1 cellular context compared by ENCODE assay signal in the genomic region with DNA sequence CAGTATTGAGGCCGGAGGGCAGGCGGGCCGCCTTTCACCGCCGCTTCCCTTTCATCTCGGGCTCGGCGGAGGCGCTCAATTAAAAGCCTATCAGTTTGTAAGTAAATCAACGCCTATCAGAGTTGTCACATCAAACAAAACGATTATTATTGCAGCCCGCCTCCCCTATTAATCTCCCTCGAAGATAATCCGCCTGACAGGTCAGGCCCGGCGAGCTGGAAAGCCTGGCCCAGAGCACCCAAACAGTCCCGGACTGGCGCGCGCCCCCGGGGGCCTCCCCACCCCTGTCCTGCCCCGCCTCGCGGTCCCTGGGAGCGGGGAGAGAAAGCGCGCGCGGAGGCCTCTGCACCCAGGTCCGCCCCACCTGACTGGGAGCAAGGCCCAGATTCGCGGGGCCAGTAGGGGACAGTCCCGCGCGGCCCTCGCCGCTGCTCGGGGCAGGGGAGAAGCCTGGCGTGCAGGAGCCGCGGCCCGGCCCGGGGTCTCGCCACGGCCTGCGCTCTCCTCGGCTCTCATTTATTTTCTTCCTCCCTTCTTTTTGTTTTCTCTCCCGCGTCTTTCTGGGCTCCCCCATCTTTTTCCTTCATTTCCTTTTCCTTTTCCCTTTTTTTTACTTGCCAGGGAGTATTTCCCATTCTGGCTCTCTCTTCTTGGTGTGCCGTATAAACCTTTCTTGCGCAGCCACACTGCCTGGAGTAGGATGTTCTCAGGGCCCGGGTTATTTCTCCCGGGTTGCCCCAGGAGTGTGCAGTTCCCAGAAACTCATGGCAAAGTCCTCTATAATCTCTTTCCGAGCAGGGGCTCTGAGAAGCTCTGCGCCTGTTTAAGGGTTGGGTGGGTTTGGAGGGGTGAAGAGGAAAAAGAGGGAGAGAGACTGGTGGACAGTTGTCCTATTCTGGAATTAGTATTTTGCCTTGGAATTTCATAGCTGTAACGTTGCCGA.
TF ChIP-seq lines count a peak whose summit lies in the region.

No MANE protein-coding gene starts in this region.

TF ChIP-seq in HepG2, 621 proteins besides CTCF, POLR2A, EP300 and RAD21 (continued from another document and continues in another):
- TF ChIP-seq SRSF9 (IDR thresholded peaks at IDR 0.05; ENCODE audit: borderline replicate concordance, insufficient read depth, low read depth, low read length, poor library complexity, severe bottlenecking) (no peak), FOSL2 (CRISPR knock-in tag; IDR thresholded peaks at IDR 0.05) (peak; percentile 18), MTA3 (CRISPR knock-in tag; IDR thresholded peaks at IDR 0.05) (no peak), NFRKB (IDR thresholded peaks at IDR 0.05) (no peak), WIZ (CRISPR knock-in tag; IDR thresholded peaks at IDR 0.05) (no peak), ELF3 (CRISPR knock-in tag; IDR thresholded peaks at IDR 0.05) (no peak; the same call in 1 of the 2 replicates), CEBPB (IDR thresholded peaks at IDR 0.05; ENCODE audit: borderline replicate concordance, low read depth, low read length) (no peak), RBAK (CRISPR knock-in tag; IDR thresholded peaks at IDR 0.05) (no peak), DR1 (CRISPR knock-in tag; IDR thresholded peaks at IDR 0.05) (no peak), POLR2G (IDR thresholded peaks at IDR 0.05; ENCODE audit: low read depth, low read length) (peak; percentile 59), NFKB2 (CRISPR knock-in tag; IDR thresholded peaks at IDR 0.05; ENCODE audit: borderline replicate concordance) (peak; percentile 75), STAT5B (CRISPR knock-in tag; IDR thresholded peaks at IDR 0.05) (no peak), ZNF446 (CRISPR knock-in tag; IDR thresholded peaks at IDR 0.05) (no peak), ZNF101 (CRISPR knock-in tag; IDR thresholded peaks at IDR 0.05; ENCODE audit: borderline replicate concordance, low read depth) (no peak), KDM5A (IDR thresholded peaks at IDR 0.05; ENCODE audit: borderline replicate concordance, low read length) (no peak), ZNF432 (CRISPR knock-in tag; IDR thresholded peaks at IDR 0.05; ENCODE audit: borderline replicate concordance) (no peak), ZFP41 (CRISPR knock-in tag; IDR thresholded peaks at IDR 0.05; ENCODE audit: borderline replicate concordance) (no peak), ZNF10 (CRISPR knock-in tag; IDR thresholded peaks at IDR 0.05; ENCODE audit: borderline replicate concordance, low read depth) (no peak), ZNF552 (CRISPR knock-in tag; IDR thresholded peaks at IDR 0.05; ENCODE audit: borderline replicate concordance) (no peak), ZBTB8A (CRISPR knock-in tag; IDR thresholded peaks at IDR 0.05; ENCODE audit: borderline replicate concordance, low read depth) (no peak), ATF1 (CRISPR knock-in tag; IDR thresholded peaks at IDR 0.05) (peak; percentile 47; the same call in 1 of the 2 replicates), MAF1 (CRISPR knock-in tag; IDR thresholded peaks at IDR 0.05; ENCODE audit: borderline replicate concordance) (peak; percentile 80; the same call in 1 of the 2 replicates), ZSCAN25 (CRISPR knock-in tag; IDR thresholded peaks at IDR 0.05) (peak; percentile 79), TBP (CRISPR knock-in tag; IDR thresholded peaks at IDR 0.05) (no peak), ZNF136 (CRISPR knock-in tag; IDR thresholded peaks at IDR 0.05; ENCODE audit: low read depth) (no peak), TSC22D2 (CRISPR knock-in tag; IDR thresholded peaks at IDR 0.05; ENCODE audit: borderline replicate concordance) (no peak), ZNF703 (CRISPR knock-in tag; IDR thresholded peaks at IDR 0.05; ENCODE audit: borderline replicate concordance) (peak; percentile 87), ZNF615 (CRISPR knock-in tag; IDR thresholded peaks at IDR 0.05; ENCODE audit: borderline replicate concordance) (no peak), NCOR1 (IDR thresholded peaks at IDR 0.05; ENCODE audit: borderline replicate concordance, low read length) (peak; percentile 73; the same call in 1 of the 2 replicates), ZEB1 (IDR thresholded peaks at IDR 0.05; ENCODE audit: insufficient replicate concordance, low read depth) (no peak), EEA1 (CRISPR knock-in tag; IDR thresholded peaks at IDR 0.05; ENCODE audit: borderline replicate concordance) (no peak), JUNB (CRISPR knock-in tag; IDR thresholded peaks at IDR 0.05; ENCODE audit: borderline replicate concordance) (peak; percentile 6; the same call in 1 of the 2 replicates)
- TF ChIP-seq, protein P1, sequence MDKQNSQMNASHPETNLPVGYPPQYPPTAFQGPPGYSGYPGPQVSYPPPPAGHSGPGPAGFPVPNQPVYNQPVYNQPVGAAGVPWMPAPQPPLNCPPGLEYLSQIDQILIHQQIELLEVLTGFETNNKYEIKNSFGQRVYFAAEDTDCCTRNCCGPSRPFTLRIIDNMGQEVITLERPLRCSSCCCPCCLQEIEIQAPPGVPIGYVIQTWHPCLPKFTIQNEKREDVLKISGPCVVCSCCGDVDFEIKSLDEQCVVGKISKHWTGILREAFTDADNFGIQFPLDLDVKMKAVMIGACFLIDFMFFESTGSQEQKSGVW (CRISPR knock-in tag; IDR thresholded peaks at IDR 0.05; ENCODE audit: borderline replicate concordance), result no peak
- TF ChIP-seq, protein P2, sequence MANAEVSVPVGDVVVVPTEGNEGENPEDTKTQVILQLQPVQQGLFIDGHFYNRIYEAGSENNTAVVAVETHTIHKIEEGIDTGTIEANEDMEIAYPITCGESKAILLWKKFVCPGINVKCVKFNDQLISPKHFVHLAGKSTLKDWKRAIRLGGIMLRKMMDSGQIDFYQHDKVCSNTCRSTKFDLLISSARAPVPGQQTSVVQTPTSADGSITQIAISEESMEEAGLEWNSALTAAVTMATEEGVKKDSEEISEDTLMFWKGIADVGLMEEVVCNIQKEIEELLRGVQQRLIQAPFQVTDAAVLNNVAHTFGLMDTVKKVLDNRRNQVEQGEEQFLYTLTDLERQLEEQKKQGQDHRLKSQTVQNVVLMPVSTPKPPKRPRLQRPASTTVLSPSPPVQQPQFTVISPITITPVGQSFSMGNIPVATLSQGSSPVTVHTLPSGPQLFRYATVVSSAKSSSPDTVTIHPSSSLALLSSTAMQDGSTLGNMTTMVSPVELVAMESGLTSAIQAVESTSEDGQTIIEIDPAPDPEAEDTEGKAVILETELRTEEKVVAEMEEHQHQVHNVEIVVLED (CRISPR knock-in tag; IDR thresholded peaks at IDR 0.05; ENCODE audit: borderline replicate concordance), result no peak
- TF ChIP-seq, protein P3, sequence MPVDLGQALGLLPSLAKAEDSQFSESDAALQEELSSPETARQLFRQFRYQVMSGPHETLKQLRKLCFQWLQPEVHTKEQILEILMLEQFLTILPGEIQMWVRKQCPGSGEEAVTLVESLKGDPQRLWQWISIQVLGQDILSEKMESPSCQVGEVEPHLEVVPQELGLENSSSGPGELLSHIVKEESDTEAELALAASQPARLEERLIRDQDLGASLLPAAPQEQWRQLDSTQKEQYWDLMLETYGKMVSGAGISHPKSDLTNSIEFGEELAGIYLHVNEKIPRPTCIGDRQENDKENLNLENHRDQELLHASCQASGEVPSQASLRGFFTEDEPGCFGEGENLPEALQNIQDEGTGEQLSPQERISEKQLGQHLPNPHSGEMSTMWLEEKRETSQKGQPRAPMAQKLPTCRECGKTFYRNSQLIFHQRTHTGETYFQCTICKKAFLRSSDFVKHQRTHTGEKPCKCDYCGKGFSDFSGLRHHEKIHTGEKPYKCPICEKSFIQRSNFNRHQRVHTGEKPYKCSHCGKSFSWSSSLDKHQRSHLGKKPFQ (CRISPR knock-in tag; IDR thresholded peaks at IDR 0.05; ENCODE audit: insufficient replicate concordance), result no peak
- TF ChIP-seq, protein P4, sequence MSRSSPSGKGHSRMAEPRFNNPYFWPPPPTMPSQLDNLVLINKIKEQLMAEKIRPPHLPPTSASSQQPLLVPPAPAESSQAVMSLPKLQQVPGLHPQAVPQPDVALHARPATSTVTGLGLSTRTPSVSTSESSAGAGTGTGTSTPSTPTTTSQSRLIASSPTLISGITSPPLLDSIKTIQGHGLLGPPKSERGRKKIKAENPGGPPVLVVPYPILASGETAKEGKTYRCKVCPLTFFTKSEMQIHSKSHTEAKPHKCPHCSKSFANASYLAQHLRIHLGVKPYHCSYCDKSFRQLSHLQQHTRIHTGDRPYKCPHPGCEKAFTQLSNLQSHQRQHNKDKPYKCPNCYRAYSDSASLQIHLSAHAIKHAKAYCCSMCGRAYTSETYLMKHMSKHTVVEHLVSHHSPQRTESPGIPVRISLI (CRISPR knock-in tag; IDR thresholded peaks at IDR 0.05; ENCODE audit: borderline replicate concordance), result peak; percentile 48; the same call in 1 of the 2 replicates
- TF ChIP-seq, protein P5, sequence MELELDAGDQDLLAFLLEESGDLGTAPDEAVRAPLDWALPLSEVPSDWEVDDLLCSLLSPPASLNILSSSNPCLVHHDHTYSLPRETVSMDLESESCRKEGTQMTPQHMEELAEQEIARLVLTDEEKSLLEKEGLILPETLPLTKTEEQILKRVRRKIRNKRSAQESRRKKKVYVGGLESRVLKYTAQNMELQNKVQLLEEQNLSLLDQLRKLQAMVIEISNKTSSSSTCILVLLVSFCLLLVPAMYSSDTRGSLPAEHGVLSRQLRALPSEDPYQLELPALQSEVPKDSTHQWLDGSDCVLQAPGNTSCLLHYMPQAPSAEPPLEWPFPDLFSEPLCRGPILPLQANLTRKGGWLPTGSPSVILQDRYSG (CRISPR knock-in tag; IDR thresholded peaks at IDR 0.05), result no peak
- TF ChIP-seq, protein P6, sequence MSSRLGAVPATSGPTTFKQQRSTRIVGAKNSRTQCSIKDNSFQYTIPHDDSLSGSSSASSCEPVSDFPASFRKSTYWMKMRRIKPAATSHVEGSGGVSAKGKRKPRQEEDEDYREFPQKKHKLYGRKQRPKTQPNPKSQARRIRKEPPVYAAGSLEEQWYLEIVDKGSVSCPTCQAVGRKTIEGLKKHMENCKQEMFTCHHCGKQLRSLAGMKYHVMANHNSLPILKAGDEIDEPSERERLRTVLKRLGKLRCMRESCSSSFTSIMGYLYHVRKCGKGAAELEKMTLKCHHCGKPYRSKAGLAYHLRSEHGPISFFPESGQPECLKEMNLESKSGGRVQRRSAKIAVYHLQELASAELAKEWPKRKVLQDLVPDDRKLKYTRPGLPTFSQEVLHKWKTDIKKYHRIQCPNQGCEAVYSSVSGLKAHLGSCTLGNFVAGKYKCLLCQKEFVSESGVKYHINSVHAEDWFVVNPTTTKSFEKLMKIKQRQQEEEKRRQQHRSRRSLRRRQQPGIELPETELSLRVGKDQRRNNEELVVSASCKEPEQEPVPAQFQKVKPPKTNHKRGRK (CRISPR knock-in tag; IDR thresholded peaks at IDR 0.05), result no peak
- TF ChIP-seq, protein P7, sequence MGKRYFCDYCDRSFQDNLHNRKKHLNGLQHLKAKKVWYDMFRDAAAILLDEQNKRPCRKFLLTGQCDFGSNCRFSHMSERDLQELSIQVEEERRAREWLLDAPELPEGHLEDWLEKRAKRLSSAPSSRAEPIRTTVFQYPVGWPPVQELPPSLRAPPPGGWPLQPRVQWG (CRISPR knock-in tag; IDR thresholded peaks at IDR 0.05; ENCODE audit: borderline replicate concordance, low read depth), result no peak
- TF ChIP-seq, protein P8, sequence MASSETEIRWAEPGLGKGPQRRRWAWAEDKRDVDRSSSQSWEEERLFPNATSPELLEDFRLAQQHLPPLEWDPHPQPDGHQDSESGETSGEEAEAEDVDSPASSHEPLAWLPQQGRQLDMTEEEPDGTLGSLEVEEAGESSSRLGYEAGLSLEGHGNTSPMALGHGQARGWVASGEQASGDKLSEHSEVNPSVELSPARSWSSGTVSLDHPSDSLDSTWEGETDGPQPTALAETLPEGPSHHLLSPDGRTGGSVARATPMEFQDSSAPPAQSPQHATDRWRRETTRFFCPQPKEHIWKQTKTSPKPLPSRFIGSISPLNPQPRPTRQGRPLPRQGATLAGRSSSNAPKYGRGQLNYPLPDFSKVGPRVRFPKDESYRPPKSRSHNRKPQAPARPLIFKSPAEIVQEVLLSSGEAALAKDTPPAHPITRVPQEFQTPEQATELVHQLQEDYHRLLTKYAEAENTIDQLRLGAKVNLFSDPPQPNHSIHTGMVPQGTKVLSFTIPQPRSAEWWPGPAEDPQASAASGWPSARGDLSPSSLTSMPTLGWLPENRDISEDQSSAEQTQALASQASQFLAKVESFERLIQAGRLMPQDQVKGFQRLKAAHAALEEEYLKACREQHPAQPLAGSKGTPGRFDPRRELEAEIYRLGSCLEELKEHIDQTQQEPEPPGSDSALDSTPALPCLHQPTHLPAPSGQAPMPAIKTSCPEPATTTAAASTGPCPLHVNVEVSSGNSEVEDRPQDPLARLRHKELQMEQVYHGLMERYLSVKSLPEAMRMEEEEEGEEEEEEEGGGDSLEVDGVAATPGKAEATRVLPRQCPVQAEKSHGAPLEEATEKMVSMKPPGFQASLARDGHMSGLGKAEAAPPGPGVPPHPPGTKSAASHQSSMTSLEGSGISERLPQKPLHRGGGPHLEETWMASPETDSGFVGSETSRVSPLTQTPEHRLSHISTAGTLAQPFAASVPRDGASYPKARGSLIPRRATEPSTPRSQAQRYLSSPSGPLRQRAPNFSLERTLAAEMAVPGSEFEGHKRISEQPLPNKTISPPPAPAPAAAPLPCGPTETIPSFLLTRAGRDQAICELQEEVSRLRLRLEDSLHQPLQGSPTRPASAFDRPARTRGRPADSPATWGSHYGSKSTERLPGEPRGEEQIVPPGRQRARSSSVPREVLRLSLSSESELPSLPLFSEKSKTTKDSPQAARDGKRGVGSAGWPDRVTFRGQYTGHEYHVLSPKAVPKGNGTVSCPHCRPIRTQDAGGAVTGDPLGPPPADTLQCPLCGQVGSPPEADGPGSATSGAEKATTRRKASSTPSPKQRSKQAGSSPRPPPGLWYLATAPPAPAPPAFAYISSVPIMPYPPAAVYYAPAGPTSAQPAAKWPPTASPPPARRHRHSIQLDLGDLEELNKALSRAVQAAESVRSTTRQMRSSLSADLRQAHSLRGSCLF (CRISPR knock-in tag; IDR thresholded peaks at IDR 0.05; ENCODE audit: borderline replicate concordance), result peak; percentile 84
- TF ChIP-seq, protein P9, sequence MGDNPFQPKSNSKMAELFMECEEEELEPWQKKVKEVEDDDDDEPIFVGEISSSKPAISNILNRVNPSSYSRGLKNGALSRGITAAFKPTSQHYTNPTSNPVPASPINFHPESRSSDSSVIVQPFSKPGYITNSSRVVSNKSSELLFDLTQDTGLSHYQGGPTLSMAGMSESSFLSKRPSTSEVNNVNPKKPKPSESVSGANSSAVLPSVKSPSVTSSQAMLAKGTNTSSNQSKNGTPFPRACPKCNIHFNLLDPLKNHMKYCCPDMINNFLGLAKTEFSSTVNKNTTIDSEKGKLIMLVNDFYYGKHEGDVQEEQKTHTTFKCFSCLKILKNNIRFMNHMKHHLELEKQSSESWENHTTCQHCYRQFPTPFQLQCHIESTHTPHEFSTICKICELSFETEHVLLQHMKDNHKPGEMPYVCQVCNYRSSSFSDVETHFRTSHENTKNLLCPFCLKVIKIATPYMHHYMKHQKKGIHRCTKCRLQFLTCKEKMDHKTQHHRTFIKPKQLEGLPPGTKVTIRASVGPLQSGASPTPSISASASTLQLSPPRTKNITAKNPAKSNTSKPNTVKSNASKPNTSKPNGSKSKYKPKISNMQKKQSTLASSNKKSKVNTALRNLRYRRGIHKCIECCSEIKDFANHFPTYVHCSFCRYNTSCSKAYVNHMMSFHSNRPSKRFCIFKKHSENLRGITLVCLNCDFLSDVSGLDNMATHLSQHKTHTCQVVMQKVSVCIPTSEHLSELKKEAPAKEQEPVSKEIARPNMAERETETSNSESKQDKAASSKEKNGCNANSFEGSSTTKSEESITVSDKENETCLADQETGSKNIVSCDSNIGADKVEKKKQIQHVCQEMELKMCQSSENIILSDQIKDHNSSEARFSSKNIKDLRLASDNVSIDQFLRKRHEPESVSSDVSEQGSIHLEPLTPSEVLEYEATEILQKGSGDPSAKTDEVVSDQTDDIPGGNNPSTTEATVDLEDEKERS (CRISPR knock-in tag; IDR thresholded peaks at IDR 0.05), result peak; percentile 48; the same call in 1 of the 2 replicates
